ENCODE assay signal across 8 cellular contexts in genomic region chr12:26126340-26127284, GRCh38. TPM values are rescaled to one million over a fixed set of nuclear protein-coding genes. Genes with fewer than 3 reads are reported as not detected.
DNase-seq lines count a peak whose midpoint lies in the region; ATAC-seq, FAIRE-seq and TF ChIP-seq lines count a peak whose summit lies in the region.

No MANE protein-coding gene starts in this region.

- intact Hi-C loops in activated naive CD4-positive, alpha-beta T cell treated with anti-CD3 and anti-CD28 coated beads for 36 hours (cut with micrococcal nuclease), result no loop called here

- no peaks in the 10 kb centered on the region for H3K36me3 Mint-ChIP-seq in activated naive CD4-positive, alpha-beta T cell treated with anti-CD3 and anti-CD28 coated beads for 36 hours (ENCODE audit: low read depth)
- H3K36me3 Mint-ChIP-seq in naive thymus-derived CD8-positive, alpha-beta T cell, result no peaks in the 10 kb centered on the region

- peaks cover 21% of the 10 kb centered on the region for H3K4me1 Mint-ChIP-seq in activated naive CD4-positive, alpha-beta T cell treated with anti-CD3 and anti-CD28 coated beads for 36 hours (ENCODE audit: low read depth)
- peaks cover 20 to 38% (median 34%) of the 10 kb centered on the region in 4 donors for H3K4me1 Mint-ChIP-seq in naive thymus-derived CD8-positive, alpha-beta T cell

- H3K4me3 Mint-ChIP-seq in activated naive CD4-positive, alpha-beta T cell treated with anti-CD3 and anti-CD28 coated beads for 36 hours, result peak overlapping the region; percentile 82
- H3K4me3 Mint-ChIP-seq in naive thymus-derived CD8-positive, alpha-beta T cell, result peak overlapping the region; percentile 68 to 89 (median 84)

- H3K27ac Mint-ChIP-seq in activated naive CD4-positive, alpha-beta T cell treated with anti-CD3 and anti-CD28 coated beads for 36 hours, result no peak overlapping the region
- H3K27ac Mint-ChIP-seq in naive thymus-derived CD8-positive, alpha-beta T cell, result no peak overlapping the region

- peak overlapping the region; percentile 69 for H3K4me3 ChIP-seq in AG04449 (ENCODE audit: low read depth, low read length)
- peak overlapping the region; percentile 93 for H3K4me3 ChIP-seq in urinary bladder (ENCODE audit: low read depth, low read length)

- peak; percentile 94 for FAIRE-seq in GM12892 (lab: Jason Lieb, UNC)

- POLR2A ChIA-PET in AG04449 (lab: Yijun Ruan, JAX), result no interaction called here
- POLR2A ChIA-PET in naive thymus-derived CD8-positive, alpha-beta T cell (lab: Charles Lee), result no interaction called here

- peak; percentile 35 for ATAC-seq in HG02981 (IDR thresholded peaks at IDR 0.05; ENCODE audit: unreplicated experiment)
- peak in 1 of 2 donors; percentile 22 for ATAC-seq in naive thymus-derived CD8-positive, alpha-beta T cell

- no peaks in the 10 kb centered on the region for H3K9me3 Mint-ChIP-seq in activated naive CD4-positive, alpha-beta T cell treated with anti-CD3 and anti-CD28 coated beads for 36 hours
- no peaks in the 10 kb centered on the region for H3K9me3 Mint-ChIP-seq in naive thymus-derived CD8-positive, alpha-beta T cell

- DNase-seq in AG04449 (ENCODE audit: low read depth, low spot score) (no peak), GM12892 (ENCODE audit: insufficient read length) (peak; percentile 52), NCI-H524 (lab: John Stamatoyannopoulos, UW) (peak; percentile 55 to 79), foreskin melanocyte (peak; percentile 82)
- peak; percentile 37 for DNase-seq in activated naive CD4-positive, alpha-beta T cell treated with anti-CD3 and anti-CD28 coated beads for 36 hours
- peak in 5 of 10 donors; percentile 2 to 23 (median 10) for DNase-seq in naive thymus-derived CD8-positive, alpha-beta T cell

- CTCF ChIA-PET in AG04449 (lab: Yijun Ruan, JAX), result interaction anchor here (1.0 to 1.7 kb wide), 5 partner anchors 10 to 525 kb away, joined by 3 to 4 read pairs (median 3); no protein-coding TSS in a partner anchor
- CTCF ChIA-PET in activated naive CD4-positive, alpha-beta T cell treated with anti-CD3 and anti-CD28 coated beads for 36 hours (lab: Charles Lee), result no interaction called here

- H3K27ac ChIP-seq in urinary bladder (ENCODE audit: low read depth), result peak overlapping the region; percentile 94

- no peak for TF ChIP-seq CTCF in AG04449 (IDR thresholded peaks at IDR 0.05; ENCODE audit: insufficient read depth, low read length, missing control alignments)

- H3K4me1 ChIP-seq in urinary bladder (ENCODE audit: insufficient read depth), result no peaks in the 10 kb centered on the region

- TF ChIP-seq POLR2A in GM12892 (IDR thresholded peaks at IDR 0.05; ENCODE audit: low read depth, low read length), result no peak

- WGBS in urinary bladder, result 6% methylated on average over 60 of the region's 60 CpGs

- H3K36me3 ChIP-seq in urinary bladder (ENCODE audit: insufficient read depth), result no peaks in the 10 kb centered on the region

- peaks cover 68% of the 10 kb centered on the region for H3K27me3 Mint-ChIP-seq in activated naive CD4-positive, alpha-beta T cell treated with anti-CD3 and anti-CD28 coated beads for 36 hours (ENCODE audit: low read depth)
- peaks cover 44 to 74% (median 57%) of the 10 kb centered on the region in 5 donors for H3K27me3 Mint-ChIP-seq in naive thymus-derived CD8-positive, alpha-beta T cell

RNA-seq across cellular contexts. Expression of gene BHLHE41, which starts 1.8 kb away (rescaled TPM):
- 1.5 TPM for polyA plus RNA-seq in GM12892 (2012; ENCODE audit: missing spikeins)
- total RNA-seq in activated naive CD4-positive, alpha-beta T cell treated with anti-CD3 and anti-CD28 coated beads for 36 hours, result not detected
- total RNA-seq in naive thymus-derived CD8-positive, alpha-beta T cell, result under 1 TPM; 0.08 to 0.44 TPM
- under 1 TPM in 1 of 3 donors, not detected in 2; 0.41 TPM for polyA plus RNA-seq in naive thymus-derived CD8-positive, alpha-beta T cell
- total RNA-seq in urinary bladder, result 3.5 TPM
- 10.1 TPM for polyA plus RNA-seq in urinary bladder
